ENCODE assay signal across 6 cellular contexts in genomic region chr1:1616838-1617237, GRCh38. TPM values are rescaled to one million over a fixed set of nuclear protein-coding genes. Genes with fewer than 3 reads are reported as not detected.
DNase-seq lines count a peak whose midpoint lies in the region; ATAC-seq and TF ChIP-seq lines count a peak whose summit lies in the region.

No MANE protein-coding gene starts in this region.

- H3K9ac ChIP-seq in OCI-LY3 (ENCODE audit: low read length) (no peak overlapping the region), smooth muscle cell (ENCODE audit: low read depth) (peak overlapping the region; percentile 91)

- H4K20me1 ChIP-seq in OCI-LY3 (ENCODE audit: insufficient read depth, low read length) (no peaks in the 10 kb centered on the region), smooth muscle cell (ENCODE audit: low read depth) (peaks cover 73% of the 10 kb centered on the region)

- H3K4me1 ChIP-seq in OCI-LY3 (ENCODE audit: low read length) (peaks cover 14% of the 10 kb centered on the region), smooth muscle cell (ENCODE audit: low read depth) (peaks cover 20% of the 10 kb centered on the region), thyroid gland (peaks cover 31 to 36% of the 10 kb centered on the region in 2 donors)

- no peaks in the 10 kb centered on the region for H3F3A ChIP-seq in smooth muscle cell (ENCODE audit: low read depth)

- no peak overlapping the region for H2AFZ ChIP-seq in OCI-LY3 (ENCODE audit: low read depth, low read length)
- no peak overlapping the region for H2AFZ ChIP-seq in smooth muscle cell (ENCODE audit: low read depth)

- H3K27me3 ChIP-seq in OCI-LY3 (ENCODE audit: low read depth, low read length) (no peaks in the 10 kb centered on the region), smooth muscle cell (ENCODE audit: low read depth) (no peaks in the 10 kb centered on the region), thyroid gland (no peaks in the 10 kb centered on the region)

- H3K36me3 ChIP-seq in OCI-LY3 (replicated peaks; ENCODE audit: low read depth, low read length): no peaks in the 10 kb centered on the region
- H3K36me3 ChIP-seq in smooth muscle cell (ENCODE audit: low read depth): no peaks in the 10 kb centered on the region
- H3K36me3 ChIP-seq in thyroid gland: peaks cover 0 to 10% of the 10 kb centered on the region in 2 donors

- H3K27ac ChIP-seq in OCI-LY3 (ENCODE audit: low read length) (no peak overlapping the region), smooth muscle cell (ENCODE audit: low read depth) (peak overlapping the region; percentile 100), thyroid gland (no peak overlapping the region)

- DNase-seq in smooth muscle cell (lab: John Stamatoyannopoulos, UW; ENCODE audit: unreplicated experiment) (no peak), NCI-H2029 (lab: John Stamatoyannopoulos, UW) (no peak), thyroid gland (no peak)

- peak overlapping the region; percentile 96; the same call in 1 of the 2 replicates for H3K4me3 ChIP-seq in OCI-LY3 (ENCODE audit: low read length)
- peak overlapping the region; percentile 97 for H3K4me3 ChIP-seq in smooth muscle cell
- H3K4me3 ChIP-seq in thyroid gland (replicated peaks in 1 of 3): peak overlapping the region in 1 of 3 donors; percentile 91

- intact Hi-C loops in thyroid gland (cut with DNase I): no loop called here

- no peak for TF ChIP-seq POLR2A in thyroid gland (IDR thresholded peaks at IDR 0.05)

- ATAC-seq in esophagus mucosa (peak; percentile 0), GM21423 (IDR thresholded peaks at IDR 0.05; ENCODE audit: unreplicated experiment) (no peak)

- 89% methylated on average over 19 of the region's 19 CpGs for WGBS in smooth muscle cell (ENCODE audit: low lambda C conversion rate)
- 81% methylated on average over 7 to 8 of the region's 19 CpGs for WGBS in thyroid gland, 2 donors

- H3K79me2 ChIP-seq in OCI-LY3 (ENCODE audit: low read length) (peaks cover 12% of the 10 kb centered on the region; the same call in 1 of the 2 replicates), smooth muscle cell (ENCODE audit: low read depth) (peaks cover 40% of the 10 kb centered on the region)

- TF ChIP-seq CTCF in OCI-LY3 (IDR thresholded peaks at IDR 0.05; ENCODE audit: low read depth, low read length) (no peak), smooth muscle cell (IDR thresholded peaks at IDR 0.05; ENCODE audit: borderline replicate concordance, insufficient read depth, poor library complexity, severe bottlenecking) (no peak), thyroid gland (IDR thresholded peaks at IDR 0.05) (no peak)

- H3K9me3 ChIP-seq in OCI-LY3 (ENCODE audit: insufficient read depth, low read length) (no peaks in the 10 kb centered on the region), smooth muscle cell (replicated peaks; ENCODE audit: low read depth) (no peaks in the 10 kb centered on the region), thyroid gland (no peaks in the 10 kb centered on the region)

- H3K4me2 ChIP-seq in OCI-LY3 (ENCODE audit: low read length): peak overlapping the region; percentile 85
- peak overlapping the region; percentile 91 for H3K4me2 ChIP-seq in smooth muscle cell

RNA-seq across cellular contexts. Expression of gene MIB2, which starts 1.5 kb away (rescaled TPM):
- 87.5 TPM for total RNA-seq in esophagus mucosa
- total RNA-seq in smooth muscle cell: 21.9 and 42.7 TPM in 2 replicates
- polyA plus RNA-seq in smooth muscle cell: 61.2 and 71.2 TPM in 2 replicates
- total RNA-seq in thyroid gland: 100 to 1,000 TPM in 1 of 4 donors, 10 to 100 TPM in 3; 54.6 to 110 (median 86.4) TPM

RNA-seq across cellular contexts. Expression of gene MMP23B, which starts 15.1 kb away (rescaled TPM):
- total RNA-seq in esophagus mucosa (0.92 TPM), smooth muscle cell (81.7 and 89.8 TPM in 2 replicates), thyroid gland (1 to 10 TPM in 3 of 4 donors, under 1 TPM in 1; 0.67 to 7.8 (median 3.5) TPM)
- polyA plus RNA-seq in smooth muscle cell: 197 and 218 TPM in 2 replicates

RNA-seq across cellular contexts. Expression of gene FNDC10, which starts 16.9 kb away (rescaled TPM):
- 5.7 TPM for total RNA-seq in esophagus mucosa
- total RNA-seq in smooth muscle cell: 3.3 and 9.1 TPM in 2 replicates
- 14.2 and 22.5 TPM in 2 replicates for polyA plus RNA-seq in smooth muscle cell
- 1 to 10 TPM; 1.0 to 9.9 (median 5.3) TPM for total RNA-seq in thyroid gland

RNA-seq across cellular contexts. Expression of gene CDK11B, which starts 42.0 kb away (rescaled TPM):
- 10.9 TPM for total RNA-seq in esophagus mucosa
- total RNA-seq in smooth muscle cell: 12.1 and 15.6 TPM in 2 replicates
- polyA plus RNA-seq in smooth muscle cell: 13.7 and 21.1 TPM in 2 replicates
- total RNA-seq in thyroid gland: 10 to 100 TPM; 12.8 to 23.7 (median 15.0) TPM

RNA-seq across cellular contexts. Expression of gene SSU72, which starts 42.2 kb away (rescaled TPM):
- total RNA-seq in esophagus mucosa (106 TPM), smooth muscle cell (77.3 and 116 TPM in 2 replicates), thyroid gland (100 to 1,000 TPM; 204 to 294 (median 241) TPM)
- polyA plus RNA-seq in smooth muscle cell: 223 and 231 TPM in 2 replicates
